Comparison of ENCODE assay signal across 7 cellular contexts in genomic region chr7:13806089-13806867, GRCh38.
DNase-seq lines count a peak whose midpoint lies in the region; ATAC-seq and TF ChIP-seq lines count a peak whose summit lies in the region.
"Not testable (repeated sequence)": the region's sequence is repeated elsewhere in the genome, so short reads cannot be mapped to it uniquely, and the experiment has no call there.

No MANE protein-coding gene starts in this region.

- not testable (repeated sequence) for H3K27me3 Mint-ChIP-seq in Caco-2 (ENCODE audit: insufficient read depth, unreplicated experiment); H9 (ENCODE audit: low read depth); WTC11 (ENCODE audit: low read depth); chondrocyte (ENCODE audit: low read depth); neural progenitor cell (ENCODE audit: insufficient read depth, low read depth)

- POLR2A ChIA-PET in Caco-2 (lab: Charles Lee): not testable (repeated sequence)
- POLR2A ChIA-PET in WTC11 (lab: Charles Lee): interaction anchor here (0.7 kb wide), 1 partner anchor 184 kb away, joined by 3 read pairs; no protein-coding TSS in a partner anchor

- not testable (repeated sequence) for H2AK5ac ChIP-seq in H9 (ENCODE audit: insufficient read length, low read length)

- not testable (repeated sequence) for BruUV-seq in Caco-2 (replicated peaks; lab: Mats Ljungman, UMichigan)

- not testable (repeated sequence) for H3K56ac ChIP-seq in H9 (ENCODE audit: insufficient read length, low read depth, low read length)

- H4K91ac ChIP-seq in H9 (ENCODE audit: insufficient read length, low read depth, low read length): not testable (repeated sequence)

- not testable (repeated sequence) for H3T11ph ChIP-seq in H9 (ENCODE audit: low read length)

- intact Hi-C loops in Caco-2 (cut with micrococcal nuclease; ENCODE audit: unreplicated experiment): not testable (repeated sequence)

- not testable (repeated sequence) for H3K36me3 ChIP-seq in Caco-2 (ENCODE audit: control insufficient read depth, insufficient read depth, low read length); cardiac muscle cell; iPS-18a (ENCODE audit: control insufficient read depth, low read depth, low read length); neural progenitor cell

- not testable (repeated sequence) for H3F3A ChIP-seq in neural progenitor cell (ENCODE audit: low read depth)

- peak; percentile 11 to 18 for TF ChIP-seq CTCF in Caco-2 (IDR thresholded peaks at IDR 0.05; ENCODE audit: insufficient read depth in 1 of 2, low read depth in 1 of 2, low read length in 1 of 2, severe bottlenecking in 1 of 2, unreplicated experiment in 1 of 2)
- not testable (repeated sequence) for TF ChIP-seq CTCF in H9 (conservative IDR thresholded peaks at IDR 0.05); WTC11 (IDR thresholded peaks at IDR 0.05); chondrocyte (IDR thresholded peaks at IDR 0.05); cardiac muscle cell (IDR thresholded peaks at IDR 0.05; ENCODE audit: low read depth, low read length); neural progenitor cell (IDR thresholded peaks at IDR 0.05)

- H3K4me3 ChIP-seq in Caco-2 (ENCODE audit: low read depth, low read length) (peak overlapping the region; percentile 41), cardiac muscle cell (peak overlapping the region; percentile 6), iPS-18a (ENCODE audit: low read length) (peak overlapping the region; percentile 47), neural progenitor cell (peak overlapping the region; percentile 45)

- H4K5ac ChIP-seq in H9 (ENCODE audit: insufficient read length, low read depth, low read length): not testable (repeated sequence)

- not testable (repeated sequence) for H3K27ac ChIP-seq in H9 (ENCODE audit: insufficient read length, low read depth, low read length); cardiac muscle cell; iPS-18a (ENCODE audit: low read length); neural progenitor cell

- not testable (repeated sequence) for H3K23me2 ChIP-seq in H9 (ENCODE audit: insufficient read length, low read depth, low read length, poor library complexity, severe bottlenecking)

- DNase-seq in Caco-2 (peak; percentile 80 to 81), WTC11 (ENCODE audit: low spot score) (peak; percentile 85)
- not testable (repeated sequence) for DNase-seq in H9; chondrocyte (ENCODE audit: low spot score); cardiac muscle cell (ENCODE audit: low read depth in 1 of 2, low spot score in 1 of 2); neural progenitor cell (ENCODE audit: low spot score)

- CTCF ChIA-PET in Caco-2 (lab: Charles Lee): interaction anchor here (0.6 to 0.7 kb wide), 2 partner anchors 98 to 322 kb away, joined by 3 to 4 read pairs; no protein-coding TSS in a partner anchor
- CTCF ChIA-PET in WTC11 (lab: Charles Lee): not testable (repeated sequence)

- not testable (repeated sequence) for H3K18ac ChIP-seq in H9 (ENCODE audit: insufficient read length, low read depth, low read length)

- not testable (repeated sequence) for ATAC-seq in WTC11

- H2BK20ac ChIP-seq in H9 (ENCODE audit: low read depth, low read length, poor library complexity, severe bottlenecking): not testable (repeated sequence)

- H3K4me2 ChIP-seq in H9 (ENCODE audit: insufficient read depth, insufficient read length, low read length) (peak overlapping the region; percentile 55), neural progenitor cell (peak overlapping the region; percentile 75)

- H3K9ac ChIP-seq in H9 (ENCODE audit: extremely low read depth, insufficient read length, low read length): peak overlapping the region; percentile 20
- H3K9ac ChIP-seq in iPS-18a (ENCODE audit: low read length); neural progenitor cell: not testable (repeated sequence)

- H2AFZ ChIP-seq in H9 (ENCODE audit: low read length): not testable (repeated sequence)
- peak overlapping the region; percentile 55 for H2AFZ ChIP-seq in neural progenitor cell (replicated peaks)

- not testable (repeated sequence) for H3K23ac ChIP-seq in H9 (ENCODE audit: insufficient read length, low read depth, low read length)

- H3K4me1 ChIP-seq in Caco-2; H9 (ENCODE audit: insufficient read depth, low read length); cardiac muscle cell (ENCODE audit: low read depth); iPS-18a (ENCODE audit: control insufficient read depth, low read depth, low read length); neural progenitor cell: not testable (repeated sequence)

- not testable (repeated sequence) for H3K79me2 ChIP-seq in H9 (ENCODE audit: insufficient read depth, low read length)
- H3K79me2 ChIP-seq in neural progenitor cell (ENCODE audit: low read depth): peaks cover 48% of the 10 kb centered on the region

- H3K14ac ChIP-seq in H9 (ENCODE audit: insufficient read depth, low read length): not testable (repeated sequence)

- not testable (repeated sequence) for H2BK15ac ChIP-seq in H9 (ENCODE audit: low read depth, low read length)

- H3K4ac ChIP-seq in H9 (ENCODE audit: low read depth, low read length): not testable (repeated sequence)

- no CpG with 5 or more reads among the region's 33 CpGs for WGBS in H9 (ENCODE audit: extremely low coverage, insufficient read length, low lambda C conversion rate)

- H2BK12ac ChIP-seq in H9 (ENCODE audit: insufficient read length, low read depth, low read length): not testable (repeated sequence)

- H3K27me3 ChIP-seq in Caco-2 (replicated peaks; ENCODE audit: control insufficient read depth, insufficient read depth, low read length); H9 (ENCODE audit: insufficient read depth, low read length); cardiac muscle cell; iPS-18a (ENCODE audit: control insufficient read depth, insufficient read depth, low read length); neural progenitor cell: not testable (repeated sequence)

- not testable (repeated sequence) for H3K79me1 ChIP-seq in H9 (ENCODE audit: insufficient read depth, low read depth, low read length, poor library complexity, severe bottlenecking)

- H3K27ac Mint-ChIP-seq in Caco-2 (ENCODE audit: unreplicated experiment) (peak overlapping the region; percentile 67), H9 (peak overlapping the region; percentile 73 to 91 (median 82); a peak in 6 of 7 replicates), WTC11 (peak overlapping the region; percentile 91)
- not testable (repeated sequence) for H3K27ac Mint-ChIP-seq in chondrocyte (ENCODE audit: unreplicated experiment); neural progenitor cell

- H2BK5ac ChIP-seq in H9 (ENCODE audit: insufficient read length, low read length): not testable (repeated sequence)

- H3K4me3 Mint-ChIP-seq in Caco-2 (ENCODE audit: unreplicated experiment) (peak overlapping the region; percentile 77), H9 (peak overlapping the region; percentile 76 to 77), WTC11 (peak overlapping the region; percentile 88), chondrocyte (ENCODE audit: unreplicated experiment) (peak overlapping the region; percentile 66)
- not testable (repeated sequence) for H3K4me3 Mint-ChIP-seq in neural progenitor cell

- not testable (repeated sequence) for H3K36me3 Mint-ChIP-seq in Caco-2 (ENCODE audit: insufficient read depth, unreplicated experiment); chondrocyte (ENCODE audit: low read depth); neural progenitor cell
- H3K36me3 Mint-ChIP-seq in H9 (ENCODE audit: insufficient read depth in 1 of 3, low read depth in 3 of 3) (peaks cover 9 to 33% (median 19%) of the 10 kb centered on the region in 3 experiments), WTC11 (peaks cover 18% of the 10 kb centered on the region)

- not testable (repeated sequence) for H3K9me3 Mint-ChIP-seq in Caco-2 (ENCODE audit: unreplicated experiment); WTC11
- H3K9me3 Mint-ChIP-seq in H9 (peaks cover 14 to 24% of the 10 kb centered on the region in 2 experiments), chondrocyte (ENCODE audit: low read depth) (peaks cover 18% of the 10 kb centered on the region), neural progenitor cell (peaks cover 12% of the 10 kb centered on the region)

- not testable (repeated sequence) for H2BK120ac ChIP-seq in H9 (ENCODE audit: low read depth, low read length, poor library complexity, severe bottlenecking)

- not testable (repeated sequence) for H3K4me1 Mint-ChIP-seq in Caco-2 (ENCODE audit: low read depth, unreplicated experiment); chondrocyte (ENCODE audit: low read depth); neural progenitor cell
- peaks cover 31 to 37% of the 10 kb centered on the region in 2 experiments for H3K4me1 Mint-ChIP-seq in H9
- peaks cover 45% of the 10 kb centered on the region for H3K4me1 Mint-ChIP-seq in WTC11

- H4K8ac ChIP-seq in H9 (replicated peaks; ENCODE audit: insufficient read length, low read depth, low read length): not testable (repeated sequence)

- H3K9me3 ChIP-seq in Caco-2; H9 (ENCODE audit: control insufficient read depth, low read depth, low read length); cardiac muscle cell (ENCODE audit: low read depth); iPS-18a (ENCODE audit: control insufficient read depth, low read depth, low read length); neural progenitor cell (ENCODE audit: low read depth): not testable (repeated sequence)

- not testable (repeated sequence) for H4K20me1 ChIP-seq in H9 (ENCODE audit: control insufficient read depth, insufficient read depth, insufficient read length); neural progenitor cell (ENCODE audit: low read depth)
